In genomic region chr4:21763865-21764264, GRCh38 we compare ENCODE assay signal across 5 cellular contexts.
"Had no signal": no experiment of that assay in that cellular context is flagged by ENCODE, and none has a peak within 500 bp of the region (broad histone marks: within the 10 kb centered on the region; RNA-seq: fewer than 3 reads in every experiment).

No MANE protein-coding gene starts in this region.

- H3K4me2 ChIP-seq: GM23338 had no signal

- H2AFZ ChIP-seq: GM23338 had no signal

- H3K4me3 ChIP-seq: GM23338, K562 had no signal

- H3K4me3 Mint-ChIP-seq: GM23338, H9 had no signal

- DNase-seq: H9, HCEC 1CT, IMR-90 had no signal

- H3K27ac Mint-ChIP-seq: GM23338, H9 had no signal

- H3K9me3 Mint-ChIP-seq: GM23338, H9 had no signal

- ATAC-seq: GM23338, K562 had no signal
